8 cellular contexts compared by ENCODE assay signal in the genomic region with DNA sequence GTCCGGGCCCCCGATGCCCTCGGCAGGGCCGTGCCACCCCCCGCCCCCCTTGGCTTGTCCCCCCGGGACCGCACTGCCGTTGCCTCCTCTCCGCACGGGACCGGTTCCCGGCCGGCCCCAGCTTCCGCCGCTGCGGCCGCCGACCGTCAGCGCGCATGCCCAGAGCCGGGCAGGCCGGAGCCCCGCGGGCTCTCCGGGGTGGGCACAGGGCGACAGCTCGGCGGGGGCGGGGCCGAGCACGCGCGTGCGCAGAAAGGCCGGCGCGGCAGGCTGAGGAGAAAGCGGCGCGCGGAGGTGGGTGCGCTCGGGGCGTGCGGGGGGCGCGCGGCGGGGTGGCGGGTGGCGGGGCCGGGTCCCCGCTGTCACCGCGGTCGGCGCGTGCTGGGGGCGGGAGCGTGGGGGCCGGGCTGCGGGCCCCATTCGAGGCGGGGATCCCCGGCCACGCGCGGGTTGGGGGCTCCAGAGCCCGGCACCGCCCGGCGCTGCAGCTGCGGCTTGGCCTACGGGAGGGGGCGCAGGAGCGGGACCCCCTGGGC. TPM values are rescaled to one million over a fixed set of nuclear protein-coding genes. Genes with fewer than 3 reads are reported as not detected.
A peak's percentile ranks its signal among the peaks of the same experiment; 100 is the strongest.
DNase-seq lines count a peak whose midpoint lies in the region; ATAC-seq and TF ChIP-seq lines count a peak whose summit lies in the region.

A gene (plus strand): TSS at position 251 of the 536 bp plus-strand sequence. CDS start 21,022 bp downstream, outside the sequence.

- intact Hi-C loops in MCF 10A (cut with micrococcal nuclease): loop anchor here (2.0 kb wide), 1 partner anchor 40 kb away; no protein-coding TSS in a partner anchor

- ATAC-seq in GM21367 (IDR thresholded peaks at IDR 0.05; ENCODE audit: unreplicated experiment): no peak

- peak within 1 kb of the TSS; percentile 68 for H3K4me3 ChIP-seq in iPS-18a (ENCODE audit: low read length)
- H3K4me3 ChIP-seq in skeletal muscle cell (ENCODE audit: low read depth, low read length): peak within 1 kb of the TSS; percentile 84

- H3K9me3 Mint-ChIP-seq in HFFc6 (no peaks in the 10 kb centered on the region), MCF 10A (ENCODE audit: unreplicated experiment) (no peaks in the 10 kb centered on the region)

- POLR2A ChIA-PET in GM10248 (lab: Yijun Ruan, JAX) (interaction anchor here (0.6 to 1.0 kb wide), 2 partner anchors 15 to 319 kb away, joined by 3 read pairs; a partner anchor contains a TSS), MCF 10A (lab: Yijun Ruan, JAX) (interaction anchor here (0.7 to 2.5 kb wide), 12 partner anchors 11 to 408 kb away, joined by 3 to 11 read pairs (median 4); a partner anchor contains a TSS)

- TF ChIP-seq CTCF in GM10248 (IDR thresholded peaks at IDR 0.05; ENCODE audit: control extremely low read depth, extremely low read depth, low read depth, missing control alignments) (no peak), HFFc6 (IDR thresholded peaks at IDR 0.05) (no peak), VCaP (conservative IDR thresholded peaks at IDR 0.05) (no peak), MCF 10A (IDR thresholded peaks at IDR 0.05; ENCODE audit: unreplicated experiment) (no peak)

- no peaks in the 10 kb centered on the region; the same call in 1 of the 2 replicates for H3K27me3 Mint-ChIP-seq in HFFc6 (ENCODE audit: insufficient read depth)
- H3K27me3 Mint-ChIP-seq in MCF 10A (ENCODE audit: insufficient read depth, unreplicated experiment): no peaks in the 10 kb centered on the region

- H3K4me3 Mint-ChIP-seq in HFFc6 (peak within 1 kb of the TSS; percentile 78), MCF 10A (ENCODE audit: unreplicated experiment) (peak within 1 kb of the TSS; percentile 74)

- H3K36me3 Mint-ChIP-seq in HFFc6 (ENCODE audit: low read depth) (no peaks in the 10 kb centered on the region), MCF 10A (ENCODE audit: insufficient read depth, unreplicated experiment) (peaks cover 6% of the 10 kb centered on the region)

- H3K4me1 Mint-ChIP-seq in HFFc6 (ENCODE audit: low read depth) (peaks cover 6% of the 10 kb centered on the region; the same call in 1 of the 2 replicates), MCF 10A (ENCODE audit: insufficient read depth, unreplicated experiment) (peaks cover 16% of the 10 kb centered on the region)

- H3K9me3 ChIP-seq in iPS-18a (ENCODE audit: control insufficient read depth, low read depth, low read length): no peaks in the 10 kb centered on the region

- CTCF ChIA-PET in GM10248 (lab: Yijun Ruan, JAX): interaction anchor here (0.7 to 1.0 kb wide), 5 partner anchors 10 to 244 kb away, joined by 3 to 4 read pairs (median 3); no protein-coding TSS in a partner anchor
- CTCF ChIA-PET in MCF 10A (lab: Yijun Ruan, JAX): interaction anchor here (0.6 kb wide), 2 partner anchors 320 to 1071 kb away, joined by 3 read pairs; a partner anchor contains a TSS

- peaks cover 4% of the 10 kb centered on the region for H3K4me1 ChIP-seq in iPS-18a (ENCODE audit: control insufficient read depth, low read depth, low read length)

- no peak within 1 kb of the TSS for H3K9ac ChIP-seq in iPS-18a (ENCODE audit: low read length)

- peak within 1 kb of the TSS; percentile 69 for H3K27ac Mint-ChIP-seq in HFFc6
- H3K27ac Mint-ChIP-seq in MCF 10A (ENCODE audit: low read depth, unreplicated experiment): peak within 1 kb of the TSS; percentile 35

- no peaks in the 10 kb centered on the region for H3K36me3 ChIP-seq in iPS-18a (ENCODE audit: control insufficient read depth, low read depth, low read length)

- BruUV-seq in MCF 10A (replicated peaks; lab: Mats Ljungman, UMichigan): no TSS peak

- H3K27ac ChIP-seq in VCaP (peak within 1 kb of the TSS; percentile 81), iPS-18a (ENCODE audit: low read length) (no peak within 1 kb of the TSS)

- DNase-seq in GM10248 (ENCODE audit: extremely low spot score): peak; percentile 99
- DNase-seq in HFFc6: peak; percentile 74
- DNase-seq in NCI-H1694 treated with DMSO at 0.1 percent for 48 hours (lab: John Stamatoyannopoulos, UW): peak; percentile 17
- peak; percentile 79 for DNase-seq in MCF 10A (ENCODE audit: unreplicated experiment)
- DNase-seq in skeletal muscle cell (ENCODE audit: low read depth): peak; percentile 25

- H3K27me3 ChIP-seq in iPS-18a (ENCODE audit: control insufficient read depth, insufficient read depth, low read length): peaks cover 61% of the 10 kb centered on the region

RNA-seq across cellular contexts. Expression of the gene that starts here (rescaled TPM):
- total RNA-seq in HFFc6 (2021; fragmentation: NEBNext Ultra II Directional; extraction: Animal tissue kit (Norgen Biotek cat#: 25700)): 10 to 100 TPM; 15.8 to 30.3 (median 19.0) TPM
- total RNA-seq in MCF 10A (2022): 7.6 and 8.1 TPM in 2 replicates

Comparison
In these comparisons a context has a peak if more than half of its experiments do, and no peak if none do; other contexts are left out.
1. DNase-seq: peak in every context shown above with its lines; median percentile 99 in GM10248; 79 in MCF 10A; 74 in HFFc6; 25 in skeletal muscle cell; 17 in NCI-H1694 treated with DMSO at 0.1 percent for 48 hours.